8 cellular contexts compared by ENCODE assay signal in the genomic region with DNA sequence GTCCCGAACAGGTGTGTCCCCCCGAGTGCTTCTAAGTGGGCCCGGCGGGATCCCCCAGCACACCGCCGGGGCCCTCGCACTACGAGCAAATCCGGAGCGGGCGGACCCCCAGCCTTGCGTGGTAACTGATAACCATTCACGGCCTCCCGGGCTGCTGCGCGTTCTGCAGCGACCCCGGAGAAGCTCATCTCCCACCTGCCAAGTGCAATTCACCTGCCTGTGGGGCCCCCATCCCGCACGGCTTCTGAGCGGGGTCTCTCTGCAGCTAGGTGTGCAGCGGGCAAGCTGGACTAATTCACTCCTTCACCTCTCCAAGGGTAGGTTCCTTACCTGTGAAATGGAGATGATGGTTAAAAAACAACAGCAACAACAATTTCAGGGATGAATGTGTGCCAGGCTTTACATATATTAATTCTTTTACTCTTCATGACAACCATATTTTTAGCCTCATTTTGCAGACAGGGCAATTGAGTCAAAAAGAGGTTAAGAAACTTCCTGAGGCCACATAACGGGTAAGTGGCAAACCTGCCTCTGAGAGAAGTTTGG. TPM values are rescaled to one million over a fixed set of nuclear protein-coding genes. Genes with fewer than 3 reads are reported as not detected.
A peak's percentile ranks its signal among the peaks of the same experiment; 100 is the strongest.
DNase-seq lines count a peak whose midpoint lies in the region; ATAC-seq and TF ChIP-seq lines count a peak whose summit lies in the region.

No MANE protein-coding gene starts in this region.

- H3K4me2 ChIP-seq in PC-3 (ENCODE audit: low read length): peak overlapping the region; percentile 88

- peak overlapping the region; percentile 49 for H3K9ac ChIP-seq in PC-3 (ENCODE audit: low read length)

- H3K9me3 ChIP-seq in heart right ventricle: no peaks in the 10 kb centered on the region
- no peaks in the 10 kb centered on the region for H3K9me3 ChIP-seq in PC-3 (ENCODE audit: low read length)

- H4K20me1 ChIP-seq in PC-3 (ENCODE audit: low read length): peaks cover 18% of the 10 kb centered on the region; the same call in 1 of the 2 replicates

- H3K4me3 ChIP-seq in heart right ventricle (peak overlapping the region; percentile 64 to 92 (median 78)), PC-3 (ENCODE audit: low read length) (peak overlapping the region; percentile 71), fibroblast of the aortic adventitia (ENCODE audit: low read depth, low read length) (peak overlapping the region; percentile 65), skin epidermis (peak overlapping the region; percentile 34 to 52 (median 46))

- TSS peak; percentile 46 for BruUV-seq in PC-3 (replicated peaks; lab: Mats Ljungman, UMichigan)

- no peaks in the 10 kb centered on the region for H3K36me3 ChIP-seq in heart right ventricle
- H3K36me3 ChIP-seq in PC-3 (ENCODE audit: low read depth, low read length): 0 out of 2 replicates have a peak, but pooled peaks cover 4% of the 10 kb centered on the region

- H2AFZ ChIP-seq in PC-3 (ENCODE audit: low read length): peak overlapping the region; percentile 90

- H3K27me3 ChIP-seq in heart right ventricle (peaks cover 0 to 50% (median 0%) of the 10 kb centered on the region in 7 donors), PC-3 (ENCODE audit: low read length) (no peaks in the 10 kb centered on the region)

- peak in 2 of 8 donors; percentile 2 for ATAC-seq in heart right ventricle
- ATAC-seq in Right ventricle myocardium superior (ENCODE audit: poor library complexity): no peak
- peak; percentile 7 for ATAC-seq in PC-3

- POLR2A ChIA-PET in PC-3 (lab: Charles Lee; ENCODE audit: unreplicated experiment): interaction anchor here (0.5 kb wide), 1 partner anchor 19 kb away, joined by 6 read pairs; no protein-coding TSS in a partner anchor

- no peak for DNase-seq in heart right ventricle
- DNase-seq in Right ventricle myocardium superior: no peak
- peak; percentile 10 for DNase-seq in PC-3
- no peak for DNase-seq in fibroblast of the aortic adventitia (ENCODE audit: low read depth)
- no peak for DNase-seq in GM19240 (ENCODE audit: insufficient read length, low spot score)
- DNase-seq in NCI-H526 treated with DMSO at 0.1 percent for 48 hours (lab: John Stamatoyannopoulos, UW): no peak
- no peak for DNase-seq in iPS-NIHi11 (ENCODE audit: low spot score)

- H3K79me2 ChIP-seq in PC-3 (ENCODE audit: low read length): peaks cover 43% of the 10 kb centered on the region

- CTCF ChIA-PET in PC-3 (lab: Charles Lee): no interaction called here

- H3F3A ChIP-seq in PC-3 (ENCODE audit: low read length, unreplicated experiment): no peaks in the 10 kb centered on the region

- WGBS in heart right ventricle, 2 donors: 2% methylated on average over 22 to 23 of the region's 23 CpGs

- no peaks in the 10 kb centered on the region for H3K9me2 ChIP-seq in PC-3 (replicated peaks; ENCODE audit: low read length)

- H3K4me1 ChIP-seq in heart right ventricle (peaks cover 4 to 62% (median 32%) of the 10 kb centered on the region in 9 donors), PC-3 (ENCODE audit: insufficient read depth, low read length) (peaks cover 29% of the 10 kb centered on the region)

- peak overlapping the region; percentile 52 to 95 (median 90) for H3K27ac ChIP-seq in heart right ventricle
- no peak overlapping the region for H3K27ac ChIP-seq in PC-3 (ENCODE audit: low read length)
- H3K27ac ChIP-seq in skin epidermis: peak overlapping the region in 7 of 21 experiments; percentile 29 to 81 (median 58)

- TF ChIP-seq CTCF in heart right ventricle (IDR thresholded peaks at IDR 0.05): no peak
- TF ChIP-seq CTCF in PC-3 (conservative IDR thresholded peaks at IDR 0.05; ENCODE audit: low read depth, low read length): no peak
- TF ChIP-seq CTCF in fibroblast of the aortic adventitia (IDR thresholded peaks at IDR 0.05; ENCODE audit: insufficient read depth, low read length): no peak

- intact Hi-C loops in heart right ventricle (cut with DNase I) (loop anchor here in 4 of 10 donors (1.0 to 5.0 kb wide), 6 partner anchors 24 to 95 kb away; no protein-coding TSS in a partner anchor), Right ventricle myocardium superior (cut with DNase I) (no loop called here), PC-3 (cut with micrococcal nuclease) (loop anchor here (5.0 kb wide), 3 partner anchors 50 to 75 kb away; no protein-coding TSS in a partner anchor)

RNA-seq across cellular contexts. Expression of a gene that starts 0.6 kb away (rescaled TPM):
- total RNA-seq in heart right ventricle (100 to 1,000 TPM in 1 of 10 donors, 10 to 100 TPM in 9; 43.7 to 162 (median 71.0) TPM), Right ventricle myocardium superior (57.1 TPM), PC-3 (2014; rRNA removed) (44.2 and 80.5 TPM in 2 replicates), fibroblast of the aortic adventitia (ENCODE audit: low replicate concordance) (2.3 and 7.3 TPM in 2 replicates)
- 10 to 100 TPM; 34.4 to 41.3 TPM for polyA plus RNA-seq in heart right ventricle
